In genomic region chr4:4401049-4401448, GRCh38 we compare ENCODE assay signal across 19 cellular contexts. TPM values are rescaled to one million over a fixed set of nuclear protein-coding genes. Genes with fewer than 3 reads are reported as not detected.
DNase-seq lines count a peak whose midpoint lies in the region; ATAC-seq, FAIRE-seq and TF ChIP-seq lines count a peak whose summit lies in the region.
"Had no signal": no experiment of that assay in that cellular context is flagged by ENCODE, and none has a peak within 500 bp of the region (broad histone marks: within the 10 kb centered on the region; RNA-seq: fewer than 3 reads in every experiment).

No MANE protein-coding gene starts in this region.

- peaks cover 0 to 2% of the 10 kb centered on the region in 2 experiments for H4K20me1 ChIP-seq in H1 (replicated peaks in 1 of 2; ENCODE audit: control insufficient read depth in 1 of 2, insufficient read depth in 2 of 2, low read length in 2 of 2)

- H3K56ac ChIP-seq in H1 (replicated peaks; ENCODE audit: insufficient read length, low read depth, low read length) = no peak overlapping the region

- no peaks in the 10 kb centered on the region; the same call in 1 of the 2 replicates for H3K79me1 ChIP-seq in H1 (ENCODE audit: low read depth, low read length)

- no peak for ATAC-seq in naive thymus-derived CD8-positive, alpha-beta T cell
- ATAC-seq: CD8-positive, alpha-beta T cell; GM23338 had no signal

- H3K18ac ChIP-seq in H1 (ENCODE audit: extremely low read depth, low read length) = no peak overlapping the region

- H3K27me3 ChIP-seq in NT2/D1 (ENCODE audit: insufficient read depth, insufficient read length) (no peaks in the 10 kb centered on the region), H1 (replicated peaks in 1 of 4; ENCODE audit: control insufficient read depth in 3 of 4, extremely low read depth in 1 of 4, insufficient read depth in 3 of 4, low read length in 3 of 4) (no peaks in the 10 kb centered on the region)

- H2BK5ac ChIP-seq in H1 (ENCODE audit: low read depth, low read length) = no peak overlapping the region

- no peak for TF ChIP-seq POLR2A in H1 (IDR thresholded peaks at IDR 0.05; ENCODE audit: control extremely low read depth in 1 of 2, low read depth in 2 of 2, low read length in 2 of 2)
- no peak for TF ChIP-seq POLR2A in GM12892 (IDR thresholded peaks at IDR 0.05; ENCODE audit: low read depth, low read length)

- no peak overlapping the region for H2BK12ac ChIP-seq in H1 (ENCODE audit: low read depth, low read length)

- H3K4ac ChIP-seq in H1 (replicated peaks; ENCODE audit: insufficient read length, low read depth, low read length) = no peak overlapping the region

- H3K9ac ChIP-seq in NT2/D1 (ENCODE audit: insufficient read length, low read depth) = peak overlapping the region; percentile 13
- H3K9ac ChIP-seq in H1 (replicated peaks in 1 of 4; ENCODE audit: extremely low read depth in 1 of 4, low read depth in 3 of 4, low read length in 3 of 4) = no peak overlapping the region; a peak in 1 of 7 replicates
- H3K9ac ChIP-seq: BLaER1 had no signal

- H3K27me3 Mint-ChIP-seq in naive thymus-derived CD8-positive, alpha-beta T cell = peaks cover 0 to 4% (median 0%) of the 10 kb centered on the region in 5 donors

- H3K36me3 ChIP-seq in NT2/D1 (ENCODE audit: insufficient read depth, insufficient read length, low read length) (no peaks in the 10 kb centered on the region), H1 (ENCODE audit: control insufficient read depth in 2 of 4, insufficient read depth in 4 of 4, low read length in 3 of 4) (peaks cover 0 to 7% (median 0%) of the 10 kb centered on the region in 4 experiments; a peak in 1 of 8 replicates)
- H3K36me3 ChIP-seq: BLaER1 had no signal

- H3K27ac Mint-ChIP-seq in naive thymus-derived CD8-positive, alpha-beta T cell = peak overlapping the region in 1 of 10 donors; percentile 18
- H3K27ac Mint-ChIP-seq: CD4-positive, CD25-positive, alpha-beta regulatory T cell; CD8-positive, alpha-beta T cell; GM23338; HFFc6 had no signal

- H4K91ac ChIP-seq in H1 (replicated peaks; ENCODE audit: insufficient read length, low read length) = no peak overlapping the region

- no peak overlapping the region for H3K23ac ChIP-seq in H1 (ENCODE audit: insufficient read length)

- H3K9me3 Mint-ChIP-seq in naive thymus-derived CD8-positive, alpha-beta T cell = peaks cover 0 to 5% (median 0%) of the 10 kb centered on the region in 9 donors
- H3K9me3 Mint-ChIP-seq: CD8-positive, alpha-beta T cell; GM23338 had no signal

- H3K23me2 ChIP-seq in H1 (ENCODE audit: low read depth, low read length) = no peaks in the 10 kb centered on the region

- H2AK5ac ChIP-seq in H1 (ENCODE audit: low read depth, low read length) = 0 out of 2 replicates have a peak overlapping the region, but pooled peaks have one; percentile 15

- peaks cover 23% of the 10 kb centered on the region for H3K4me1 ChIP-seq in NT2/D1 (ENCODE audit: insufficient read depth, insufficient read length)
- H3K4me1 ChIP-seq in H1 (replicated peaks in 1 of 4; ENCODE audit: control insufficient read depth in 3 of 4, insufficient read depth in 4 of 4, low read length in 3 of 4) = peaks cover 0 to 5% (median 4%) of the 10 kb centered on the region in 4 experiments; a peak in 5 of 7 replicates
- H3K4me1 ChIP-seq: Caco-2, HAP-1 had no signal

- no peak overlapping the region for H4K5ac ChIP-seq in H1 (ENCODE audit: insufficient read length, low read depth, low read length)

- H3K4me3 ChIP-seq in NT2/D1 (ENCODE audit: insufficient read length, low read depth) (no peak overlapping the region), H1 (ENCODE audit: extremely low read depth in 1 of 4, insufficient read depth in 2 of 4, low read depth in 3 of 4, low read length in 4 of 4) (no peak overlapping the region)
- H3K4me3 ChIP-seq: BLaER1, GM23338, HAP-1 had no signal

- no peaks in the 10 kb centered on the region for H3K9me3 ChIP-seq in NT2/D1 (ENCODE audit: insufficient read depth, low read length)
- H3K9me3 ChIP-seq in H1 (ENCODE audit: insufficient read depth in 2 of 2, low read depth in 1 of 2, low read length in 1 of 2) = no peaks in the 10 kb centered on the region
- H3K9me3 ChIP-seq: Caco-2, HAP-1 had no signal

- H3K36me3 Mint-ChIP-seq in naive thymus-derived CD8-positive, alpha-beta T cell = peaks cover 0 to 69% (median 39%) of the 10 kb centered on the region in 3 donors
- H3K36me3 Mint-ChIP-seq: CD4-positive, CD25-positive, alpha-beta regulatory T cell had no signal

- no peak overlapping the region for H2BK120ac ChIP-seq in H1 (replicated peaks; ENCODE audit: low read depth, low read length)

- no peak overlapping the region for H2AFZ ChIP-seq in H1 (ENCODE audit: low read length)
- H2AFZ ChIP-seq: GM23338 had no signal

- peaks cover 0 to 16% (median under 1%) of the 10 kb centered on the region in 4 donors for H3K4me1 Mint-ChIP-seq in naive thymus-derived CD8-positive, alpha-beta T cell
- H3K4me1 Mint-ChIP-seq: CD4-positive, CD25-positive, alpha-beta regulatory T cell had no signal

- DNase-seq in NCI-H82 (lab: John Stamatoyannopoulos, UW) = peak; percentile 94
- DNase-seq in NT2/D1 (ENCODE audit: low read depth, low spot score) = no peak
- no peak for DNase-seq in H1 (ENCODE audit: low read depth in 1 of 2, low spot score in 2 of 2)
- DNase-seq in naive thymus-derived CD8-positive, alpha-beta T cell = no peak
- DNase-seq in cortex of kidney (lab: John Stamatoyannopoulos, UW) = no peak
- DNase-seq in GM12892 (ENCODE audit: insufficient read length) = no peak
- DNase-seq: Caco-2; CD4-positive, CD25-positive, alpha-beta regulatory T cell; CD8-positive, alpha-beta T cell; DMS153; DND-41; HFFc6 had no signal

- no peak overlapping the region for H3K4me3 Mint-ChIP-seq in naive thymus-derived CD8-positive, alpha-beta T cell
- H3K4me3 Mint-ChIP-seq: CD4-positive, CD25-positive, alpha-beta regulatory T cell; CD8-positive, alpha-beta T cell; GM23338; HFFc6 had no signal

- no peak overlapping the region for H2BK20ac ChIP-seq in H1 (ENCODE audit: low read length)

- H4K8ac ChIP-seq in H1 (ENCODE audit: extremely low read depth, insufficient read depth, low read length) = no peak overlapping the region

- no peak for TF ChIP-seq EP300 in H1 (IDR thresholded peaks at IDR 0.05; ENCODE audit: borderline replicate concordance in 1 of 2, low read depth in 2 of 2, low read length in 2 of 2)

- TF ChIP-seq CTCF in H1 (IDR thresholded peaks at IDR 0.05; ENCODE audit: control extremely low read depth in 1 of 3, insufficient read depth in 1 of 3, low read depth in 1 of 3, low read length in 3 of 3) = no peak

- no peaks in the 10 kb centered on the region for H3K79me2 ChIP-seq in H1 (ENCODE audit: control insufficient read depth in 1 of 2, insufficient read depth in 2 of 2, low read length in 2 of 2)

- no peak for TF ChIP-seq RAD21 in H1 (IDR thresholded peaks at IDR 0.05 in 1 of 2, conservative IDR thresholded peaks at IDR 0.05 in 1 of 2; ENCODE audit: low read depth in 2 of 2, low read length in 2 of 2)

- H3K14ac ChIP-seq in H1 (ENCODE audit: insufficient read length) = no peak overlapping the region

- H3K27ac ChIP-seq in H1 (ENCODE audit: low read depth, low read length) = no peak overlapping the region
- H3K27ac ChIP-seq: BLaER1, C4-2B had no signal

- no peak overlapping the region for H2BK15ac ChIP-seq in H1 (ENCODE audit: low read length)

- POLR2A ChIA-PET in H1 (lab: Charles Lee; ENCODE audit: partially characterized antibody) = no interaction called here
- POLR2A ChIA-PET in naive thymus-derived CD8-positive, alpha-beta T cell (lab: Charles Lee) = interaction anchor here (0.8 kb wide), 1 partner anchor 52 kb away, joined by 4 read pairs; no protein-coding TSS in a partner anchor

- CTCF ChIA-PET in H1 (lab: Charles Lee; ENCODE audit: partially characterized antibody) = interaction anchor here (0.9 to 1.4 kb wide), 2 partner anchors 30 to 106 kb away, joined by 3 to 8 read pairs; no protein-coding TSS in a partner anchor

- no peak overlapping the region for H3K4me2 ChIP-seq in H1 (ENCODE audit: insufficient read depth in 1 of 2, low read depth in 2 of 2, low read length in 2 of 2)
- H3K4me2 ChIP-seq: BLaER1, GM23338 had no signal

- 85% methylated on average over 8 of the region's 8 CpGs; no CpG with 5 or more reads in 1 of the 2 experiments for WGBS in H1 (ENCODE audit: extremely low coverage in 1 of 2, insufficient coverage in 1 of 2, insufficient read length in 1 of 2, insufficient replicate concordance in 2 of 2, low coverage in 1 of 2, low lambda C conversion rate in 2 of 2, missing lambda C conversion rate in 1 of 2), 2 experiments

- FAIRE-seq in H1 (lab: Jason Lieb, UNC) (no peak), GM12892 (lab: Jason Lieb, UNC) (no peak)
- FAIRE-seq: G401.6, GM19239, H54 had no signal

TF ChIP-seq in H1, 55 proteins besides CTCF, POLR2A, EP300 and RAD21 (continues in another document):
- no peak for TF ChIP-seq CREB1 (IDR thresholded peaks at IDR 0.05)
- TF ChIP-seq SIX5 (IDR thresholded peaks at IDR 0.05; ENCODE audit: low read depth, low read length) = no peak
- TF ChIP-seq, protein P1, sequence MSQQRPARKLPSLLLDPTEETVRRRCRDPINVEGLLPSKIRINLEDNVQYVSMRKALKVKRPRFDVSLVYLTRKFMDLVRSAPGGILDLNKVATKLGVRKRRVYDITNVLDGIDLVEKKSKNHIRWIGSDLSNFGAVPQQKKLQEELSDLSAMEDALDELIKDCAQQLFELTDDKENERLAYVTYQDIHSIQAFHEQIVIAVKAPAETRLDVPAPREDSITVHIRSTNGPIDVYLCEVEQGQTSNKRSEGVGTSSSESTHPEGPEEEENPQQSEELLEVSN (IDR thresholded peaks at IDR 0.05) = no peak

RNA-seq across cellular contexts. Expression of gene NSG1, which starts 14.1 kb away (rescaled TPM):
- total RNA-seq in H1 (2021; fragmentation: NEBNext Ultra II Directional; extraction: Animal tissue kit (Norgen Biotek cat#: 25700)) = 56.6 and 61.4 TPM in 2 replicates
- 35.7 and 60.0 TPM in 2 replicates for polyA plus RNA-seq in H1 (2011; rRNA removed)
- 34.1 TPM for polyA plus RNA-seq in H1 (2011; cell fraction: cytosol; rRNA removed)
- polyA plus RNA-seq in H1 (2011; cell fraction: nucleus; rRNA removed) = 44.9 TPM
- polyA plus RNA-seq in H1 (2012, experiment 1 of 2) = 52.4 to 65.6 TPM (median 59.1 TPM) in 4 replicates
- polyA plus RNA-seq in H1 (2012, experiment 2 of 2) = 30.2 TPM
- polyA plus RNA-seq in H1 (2013, experiment 1 of 2) = 44.8 TPM
- polyA plus RNA-seq in H1 (2013, experiment 2 of 2) = 56.6 TPM
- 30.0 and 42.4 TPM in 2 replicates for polyA minus RNA-seq in H1 (2011; rRNA and poly(A)+ RNA removed)
- polyA minus RNA-seq in H1 (2011; cell fraction: cytosol; rRNA and poly(A)+ RNA removed) = 14.4 TPM
- polyA minus RNA-seq in H1 (2011; cell fraction: nucleus; rRNA and poly(A)+ RNA removed) = 11.0 TPM
- total RNA-seq in naive thymus-derived CD8-positive, alpha-beta T cell = 10 to 100 TPM; 66.3 to 68.0 TPM
- polyA plus RNA-seq in naive thymus-derived CD8-positive, alpha-beta T cell = 10 to 100 TPM; 28.1 to 66.1 (median 30.1) TPM
- 0.40 TPM for polyA plus RNA-seq in GM12892 (2012; ENCODE audit: missing spikeins)
